In genomic region chr10:17238445-17239275, GRCh38 we compare ENCODE assay signal across 12 cellular contexts. TPM values are rescaled to one million over a fixed set of nuclear protein-coding genes. Genes with fewer than 3 reads are reported as not detected.
DNase-seq lines count a peak whose midpoint lies in the region; ATAC-seq and TF ChIP-seq lines count a peak whose summit lies in the region.
"Had no signal": no experiment of that assay in that cellular context is flagged by ENCODE, and none has a peak within 500 bp of the region (broad histone marks: within the 10 kb centered on the region; RNA-seq: fewer than 3 reads in every experiment).

No MANE protein-coding gene starts in this region.

- no peaks in the 10 kb centered on the region for H3K9me3 Mint-ChIP-seq in GM23338
- H3K9me3 Mint-ChIP-seq in activated CD8-positive, alpha-beta T cell treated with anti-CD3 and anti-CD28 coated beads, Interleukin-2, amount 10 ng/mL, durations not matched to agents 7 days and 5 days (ENCODE audit: insufficient read depth) = no peaks in the 10 kb centered on the region

- POLR2A ChIA-PET in activated CD8-positive, alpha-beta T cell treated with anti-CD3 and anti-CD28 coated beads, Interleukin-2, amount 10 ng/mL, durations not matched to agents 7 days and 5 days (lab: Charles Lee) = interaction anchor here (0.6 to 1.9 kb wide), 3 partner anchors 9 to 100 kb away, joined by 3 to 8 read pairs (median 3); no protein-coding TSS in a partner anchor

- 0 out of 2 replicates have a peak overlapping the region, but pooled peaks have one; percentile 32 for H3K27ac ChIP-seq in GM23338 (ENCODE audit: low read depth)
- no peak overlapping the region for H3K27ac ChIP-seq in foreskin keratinocyte
- peak overlapping the region in 1 of 59 donors; percentile 48 for H3K27ac ChIP-seq in dorsolateral prefrontal cortex

- CTCF ChIA-PET in activated CD8-positive, alpha-beta T cell treated with anti-CD3 and anti-CD28 coated beads, Interleukin-2, amount 10 ng/mL, durations not matched to agents 7 days and 5 days (lab: Charles Lee) = no interaction called here

- TF ChIP-seq CTCF in GM23338 (conservative IDR thresholded peaks at IDR 0.05; ENCODE audit: low read depth in 2 of 2) (no peak), foreskin keratinocyte (conservative IDR thresholded peaks at IDR 0.05) (no peak), dorsolateral prefrontal cortex (IDR thresholded peaks at IDR 0.05 in 54 of 56, conservative IDR thresholded peaks at IDR 0.05 in 2 of 56; ENCODE audit: low read depth in 1 of 56, partially characterized antibody in 56 of 56) (no peak)

- no peak overlapping the region for H2AFZ ChIP-seq in GM23338

- peaks cover 5% of the 10 kb centered on the region for H3K27me3 Mint-ChIP-seq in GM23338 (ENCODE audit: insufficient read depth, low read depth, poor library complexity)
- H3K27me3 Mint-ChIP-seq in activated CD8-positive, alpha-beta T cell treated with anti-CD3 and anti-CD28 coated beads, Interleukin-2, amount 10 ng/mL, durations not matched to agents 7 days and 5 days (ENCODE audit: low read depth) = no peaks in the 10 kb centered on the region

- no peaks in the 10 kb centered on the region for H3K4me1 Mint-ChIP-seq in GM23338
- peaks cover 40% of the 10 kb centered on the region for H3K4me1 Mint-ChIP-seq in activated CD8-positive, alpha-beta T cell treated with anti-CD3 and anti-CD28 coated beads, Interleukin-2, amount 10 ng/mL, durations not matched to agents 7 days and 5 days (ENCODE audit: low read depth)

- H3K36me3 ChIP-seq in GM23338 (ENCODE audit: insufficient read depth) (peaks cover 22% of the 10 kb centered on the region; the same call in 1 of the 2 replicates), skeletal muscle satellite cell (ENCODE audit: insufficient read depth, low read length) (peaks cover 42% of the 10 kb centered on the region)

- ATAC-seq in GM23338 (no peak), foreskin keratinocyte (peak; percentile 77), GM19023 (IDR thresholded peaks at IDR 0.05; ENCODE audit: unreplicated experiment) (no peak), HG02884 (IDR thresholded peaks at IDR 0.05; ENCODE audit: unreplicated experiment) (no peak)
- peak; percentile 38 for ATAC-seq in activated CD8-positive, alpha-beta T cell treated with anti-CD3 and anti-CD28 coated beads, Interleukin-2, amount 10 ng/mL, durations not matched to agents 7 days and 5 days
- ATAC-seq: stimulated activated naive CD8-positive, alpha-beta T cell treated with anti-CD3 and anti-CD28 coated beads, Interleukin-15, Interleukin-2, amounts not matched to agents 100 U/mL and 50 U/mL, for 24 hours had no signal

- H3K27me3 ChIP-seq in GM23338 (ENCODE audit: insufficient read depth) = no peaks in the 10 kb centered on the region
- H3K27me3 ChIP-seq in foreskin keratinocyte = no peaks in the 10 kb centered on the region
- H3K27me3 ChIP-seq in skeletal muscle satellite cell (ENCODE audit: control insufficient read depth, insufficient read depth, low read length) = no peaks in the 10 kb centered on the region
- peaks cover 0 to 44% (median 13%) of the 10 kb centered on the region in 45 donors for H3K27me3 ChIP-seq in dorsolateral prefrontal cortex

- no peaks in the 10 kb centered on the region for H3K79me2 ChIP-seq in GM23338 (replicated peaks; ENCODE audit: insufficient read depth)

- DNase-seq in GM23338 (ENCODE audit: low spot score) (no peak), foreskin keratinocyte (peak in 1 of 2 donors; percentile 70), NCI-H2081 treated with DMSO at 0.1 percent for 48 hours (lab: John Stamatoyannopoulos, UW) (no peak), dorsolateral prefrontal cortex (no peak)
- DNase-seq in activated CD8-positive, alpha-beta T cell treated with anti-CD3 and anti-CD28 coated beads, Interleukin-2, amount 10 ng/mL, durations not matched to agents 7 days and 5 days = no peak
- DNase-seq: effector CD4-positive, alpha-beta T cell; NCI-H2081; posterior cingulate gyrus; stimulated activated naive CD8-positive, alpha-beta T cell treated with anti-CD3 and anti-CD28 coated beads, Interleukin-15, Interleukin-2, amounts not matched to agents 100 U/mL and 50 U/mL, for 24 hours had no signal

- no peaks in the 10 kb centered on the region for H3F3A ChIP-seq in GM23338 (replicated peaks; ENCODE audit: low read depth)

- H3K9ac ChIP-seq in skeletal muscle satellite cell (ENCODE audit: low read depth, low read length) = peak overlapping the region; percentile 15

- H3K4me1 ChIP-seq in GM23338 (ENCODE audit: insufficient read depth) = no peaks in the 10 kb centered on the region
- H3K4me1 ChIP-seq in foreskin keratinocyte = no peaks in the 10 kb centered on the region
- peaks cover 20% of the 10 kb centered on the region for H3K4me1 ChIP-seq in skeletal muscle satellite cell (ENCODE audit: control insufficient read depth, insufficient read depth, low read length)

- no peak overlapping the region for H3K4me3 Mint-ChIP-seq in GM23338
- H3K4me3 Mint-ChIP-seq in activated CD8-positive, alpha-beta T cell treated with anti-CD3 and anti-CD28 coated beads, Interleukin-2, amount 10 ng/mL, durations not matched to agents 7 days and 5 days = no peak overlapping the region

- no peak overlapping the region for H3K4me3 ChIP-seq in GM23338
- H3K4me3 ChIP-seq in skeletal muscle satellite cell (ENCODE audit: low read length) = no peak overlapping the region
- no peak overlapping the region for H3K4me3 ChIP-seq in dorsolateral prefrontal cortex

- H3K27ac Mint-ChIP-seq in GM23338 = no peak overlapping the region
- H3K27ac Mint-ChIP-seq in activated CD8-positive, alpha-beta T cell treated with anti-CD3 and anti-CD28 coated beads, Interleukin-2, amount 10 ng/mL, durations not matched to agents 7 days and 5 days = peak overlapping the region; percentile 43

- no peaks in the 10 kb centered on the region for H4K20me1 ChIP-seq in GM23338 (replicated peaks; ENCODE audit: insufficient read depth)

- H3K36me3 Mint-ChIP-seq in GM23338 (ENCODE audit: low read depth) = peaks cover 22% of the 10 kb centered on the region
- H3K36me3 Mint-ChIP-seq in activated CD8-positive, alpha-beta T cell treated with anti-CD3 and anti-CD28 coated beads, Interleukin-2, amount 10 ng/mL, durations not matched to agents 7 days and 5 days (ENCODE audit: low read depth) = peaks cover 54% of the 10 kb centered on the region

- intact Hi-C loops in dorsolateral prefrontal cortex (cut with DNase I) = no loop called here

- H3K4me2 ChIP-seq in GM23338 (no peak overlapping the region), skeletal muscle satellite cell (ENCODE audit: low read length) (no peak overlapping the region)

- H3K9me2 ChIP-seq in GM23338 (ENCODE audit: insufficient read depth) = no peaks in the 10 kb centered on the region

- H3K9me3 ChIP-seq in skeletal muscle satellite cell (replicated peaks; ENCODE audit: low read length) = no peaks in the 10 kb centered on the region

TF ChIP-seq in GM23338, 12 proteins besides CTCF, POLR2A, EP300 and RAD21 (continues in another document):
- TF ChIP-seq STAT1 (IDR thresholded peaks at IDR 0.05; ENCODE audit: unreplicated experiment) (no peak), NANOG (IDR thresholded peaks at IDR 0.05; ENCODE audit: borderline replicate concordance) (no peak), POLR2AphosphoS5 (IDR thresholded peaks at IDR 0.05; ENCODE audit: low read depth) (no peak), ZNF114 (CRISPR knock-in tag; IDR thresholded peaks at IDR 0.05) (no peak), CREB1 (CRISPR knock-in tag; IDR thresholded peaks at IDR 0.05; ENCODE audit: low read depth) (no peak), JUNB (IDR thresholded peaks at IDR 0.05; ENCODE audit: unreplicated experiment) (no peak), ETS1 (IDR thresholded peaks at IDR 0.05) (no peak)

RNA-seq across cellular contexts. Expression of gene VIM, which starts 10.6 kb away (rescaled TPM):
- total RNA-seq in GM23338 (2014; rRNA removed; shearing (Covaris generic)) = 214 and 228 TPM in 2 replicates
- polyA plus RNA-seq in GM23338 (2016; fragmentation: Nextera tagmentation; extraction: Ambion mirVana) = 131 and 137 TPM in 2 replicates
- 1,000 to 10,000 TPM; 2,550 to 2,568 TPM for total RNA-seq in activated CD8-positive, alpha-beta T cell treated with anti-CD3 and anti-CD28 coated beads, Interleukin-2, amount 10 ng/mL, durations not matched to agents 7 days and 5 days
- total RNA-seq in foreskin keratinocyte = 1,186 and 2,083 TPM in 2 replicates
- 1,106 and 1,757 TPM in 2 replicates for polyA plus RNA-seq in foreskin keratinocyte
- 9,208 and 11,075 TPM in 2 replicates for total RNA-seq in skeletal muscle satellite cell (2012; rRNA removed)
- 100 to 1,000 TPM in 119 of 120 experiments, 10 to 100 TPM in 1; 77.3 to 917 (median 230) TPM for total RNA-seq in dorsolateral prefrontal cortex

RNA-seq across cellular contexts. Expression of gene TRDMT1, which starts 37.2 kb away (rescaled TPM):
- total RNA-seq in GM23338 (2014; rRNA removed; shearing (Covaris generic)) = 30.8 and 37.7 TPM in 2 replicates
- 12.0 and 16.0 TPM in 2 replicates for polyA plus RNA-seq in GM23338 (2016; fragmentation: Nextera tagmentation; extraction: Ambion mirVana)
- 10 to 100 TPM; 11.6 to 13.6 TPM for total RNA-seq in activated CD8-positive, alpha-beta T cell treated with anti-CD3 and anti-CD28 coated beads, Interleukin-2, amount 10 ng/mL, durations not matched to agents 7 days and 5 days
- 5.3 and 5.7 TPM in 2 replicates for total RNA-seq in foreskin keratinocyte
- 2.8 and 3.2 TPM in 2 replicates for polyA plus RNA-seq in foreskin keratinocyte
- total RNA-seq in skeletal muscle satellite cell (2012; rRNA removed) = 4.8 and 5.8 TPM in 2 replicates
- 10 to 100 TPM in 85 of 120 experiments, 1 to 10 TPM in 35; 7.3 to 21.5 (median 11.3) TPM for total RNA-seq in dorsolateral prefrontal cortex

Comparison
In these comparisons a context has a peak if more than half of its experiments do, and no peak if none do; other contexts are left out.
1. ATAC-seq: peak in activated CD8-positive, alpha-beta T cell treated with anti-CD3 and anti-CD28 coated beads, Interleukin-2, amount 10 ng/mL, durations not matched to agents 7 days and 5 days (single experiment) and foreskin keratinocyte (single experiment); none in GM23338 (single experiment), GM19023 (single experiment) and HG02884 (single experiment).